In genomic region chr3:72100626-72101187, GRCh38 we compare ENCODE assay signal across 8 cellular contexts.
DNase-seq lines count a peak whose midpoint lies in the region; ATAC-seq and TF ChIP-seq lines count a peak whose summit lies in the region.

No MANE protein-coding gene starts in this region.

- TF ChIP-seq CTCF in PC-3 (conservative IDR thresholded peaks at IDR 0.05; ENCODE audit: low read depth, low read length), result no peak

- POLR2A ChIA-PET in PC-3 (lab: Charles Lee; ENCODE audit: unreplicated experiment), result no interaction called here

- BruUV-seq in PC-3 (replicated peaks; lab: Mats Ljungman, UMichigan), result no TSS peak

- H3K9me3 ChIP-seq in PC-3 (ENCODE audit: low read length) (no peaks in the 10 kb centered on the region), neuron (ENCODE audit: low read length) (no peaks in the 10 kb centered on the region)

- CTCF ChIA-PET in PC-3 (lab: Charles Lee), result no interaction called here

- intact Hi-C loops in PC-3 (cut with micrococcal nuclease), result no loop called here
- intact Hi-C loops in activated T-helper 2 cell treated with anti-CD3 and anti-CD28 coated beads, Interferon-gamma antibody, Interleukin-2, Interleukin-4, amounts not matched to agents 10 μg/mL and 5 μg/mL and 100 μg/mL, durations not matched to agents 14 hours and 24 hours and 36 hours (cut with micrococcal nuclease), result loop anchor here (5.0 kb wide), 2 partner anchors 37 to 118 kb away; no protein-coding TSS in a partner anchor

- H3K27me3 Mint-ChIP-seq in activated T-helper 2 cell treated with anti-CD3 and anti-CD28 coated beads, Interferon-gamma antibody, Interleukin-2, Interleukin-4, amounts not matched to agents 10 μg/mL and 5 μg/mL and 100 μg/mL, durations not matched to agents 14 hours and 24 hours and 36 hours (ENCODE audit: low read depth), result peaks cover 14% of the 10 kb centered on the region
- peaks cover 15% of the 10 kb centered on the region for H3K27me3 Mint-ChIP-seq in stimulated activated naive CD8-positive, alpha-beta T cell treated with anti-CD3 and anti-CD28 coated beads, Interleukin-15, amount 100 ng/mL, for 72 hours

- no peaks in the 10 kb centered on the region for H3K79me2 ChIP-seq in PC-3 (ENCODE audit: low read length)

- peaks cover 58% of the 10 kb centered on the region for H3K27me3 ChIP-seq in PC-3 (ENCODE audit: low read length)
- H3K27me3 ChIP-seq in neuron (ENCODE audit: insufficient read depth, low read length), result peaks cover 40% of the 10 kb centered on the region

- ATAC-seq in HG03354 (IDR thresholded peaks at IDR 0.05; ENCODE audit: poor library complexity, severe bottlenecking, unreplicated experiment) (peak; percentile 65), PC-3 (no peak)
- peak; percentile 93 for ATAC-seq in stimulated activated naive CD8-positive, alpha-beta T cell treated with anti-CD3 and anti-CD28 coated beads, Interleukin-15, amount 100 ng/mL, for 72 hours

- peak overlapping the region; percentile 77 for H3K27ac Mint-ChIP-seq in activated T-helper 2 cell treated with anti-CD3 and anti-CD28 coated beads, Interferon-gamma antibody, Interleukin-2, Interleukin-4, amounts not matched to agents 10 μg/mL and 5 μg/mL and 100 μg/mL, durations not matched to agents 14 hours and 24 hours and 36 hours
- peak overlapping the region; percentile 95 to 96 for H3K27ac Mint-ChIP-seq in stimulated activated naive CD8-positive, alpha-beta T cell treated with anti-CD3 and anti-CD28 coated beads, Interleukin-15, amount 100 ng/mL, for 72 hours

- no peaks in the 10 kb centered on the region for H3K36me3 Mint-ChIP-seq in activated T-helper 2 cell treated with anti-CD3 and anti-CD28 coated beads, Interferon-gamma antibody, Interleukin-2, Interleukin-4, amounts not matched to agents 10 μg/mL and 5 μg/mL and 100 μg/mL, durations not matched to agents 14 hours and 24 hours and 36 hours (ENCODE audit: low read depth)

- peak; percentile 11 to 86 (median 73) for DNase-seq in C1 segment of cervical spinal cord (lab: John Stamatoyannopoulos, UW)
- DNase-seq in PC-3, result peak; percentile 6
- peak; percentile 87 for DNase-seq in activated T-helper 2 cell treated with anti-CD3 and anti-CD28 coated beads, Interferon-gamma antibody, Interleukin-2, Interleukin-4, amounts not matched to agents 10 μg/mL and 5 μg/mL and 100 μg/mL, durations not matched to agents 14 hours and 24 hours and 36 hours (ENCODE audit: low spot score)
- peak; percentile 50 for DNase-seq in foreskin melanocyte
- DNase-seq in stimulated activated naive CD8-positive, alpha-beta T cell treated with anti-CD3 and anti-CD28 coated beads, Interleukin-15, amount 100 ng/mL, for 72 hours, result peak; percentile 85 to 95

- H3K9ac ChIP-seq in PC-3 (ENCODE audit: low read length), result no peak overlapping the region

- peaks cover 25% of the 10 kb centered on the region for H3K4me1 Mint-ChIP-seq in activated T-helper 2 cell treated with anti-CD3 and anti-CD28 coated beads, Interferon-gamma antibody, Interleukin-2, Interleukin-4, amounts not matched to agents 10 μg/mL and 5 μg/mL and 100 μg/mL, durations not matched to agents 14 hours and 24 hours and 36 hours (ENCODE audit: low read depth)
- H3K4me1 Mint-ChIP-seq in stimulated activated naive CD8-positive, alpha-beta T cell treated with anti-CD3 and anti-CD28 coated beads, Interleukin-15, amount 100 ng/mL, for 72 hours, result peaks cover 48% of the 10 kb centered on the region

- H3K4me3 ChIP-seq in PC-3 (ENCODE audit: low read length) (peak overlapping the region; percentile 32; the same call in 1 of the 2 replicates), neuron (ENCODE audit: low read length) (peak overlapping the region; percentile 8)

- H3K4me1 ChIP-seq in PC-3 (ENCODE audit: insufficient read depth, low read length) (no peaks in the 10 kb centered on the region), neuron (ENCODE audit: insufficient read depth, low read length) (peaks cover 10% of the 10 kb centered on the region)

- no peaks in the 10 kb centered on the region for H3F3A ChIP-seq in PC-3 (ENCODE audit: low read length, unreplicated experiment)

- peak overlapping the region; percentile 50 for H3K4me2 ChIP-seq in PC-3 (ENCODE audit: low read length)

- H3K27ac ChIP-seq in PC-3 (ENCODE audit: low read length), result no peak overlapping the region

- H4K20me1 ChIP-seq in PC-3 (ENCODE audit: low read length), result no peaks in the 10 kb centered on the region

- H3K9me2 ChIP-seq in PC-3 (replicated peaks; ENCODE audit: low read length), result no peaks in the 10 kb centered on the region

- H2AFZ ChIP-seq in PC-3 (ENCODE audit: low read length) (peak overlapping the region; percentile 31; the same call in 1 of the 2 replicates), neuron (ENCODE audit: low read depth, low read length) (peak overlapping the region; percentile 74)

- H3K9me3 Mint-ChIP-seq in activated T-helper 2 cell treated with anti-CD3 and anti-CD28 coated beads, Interferon-gamma antibody, Interleukin-2, Interleukin-4, amounts not matched to agents 10 μg/mL and 5 μg/mL and 100 μg/mL, durations not matched to agents 14 hours and 24 hours and 36 hours, result no peaks in the 10 kb centered on the region
- H3K9me3 Mint-ChIP-seq in stimulated activated naive CD8-positive, alpha-beta T cell treated with anti-CD3 and anti-CD28 coated beads, Interleukin-15, amount 100 ng/mL, for 72 hours, result no peaks in the 10 kb centered on the region

- peak overlapping the region; percentile 76 for H3K4me3 Mint-ChIP-seq in activated T-helper 2 cell treated with anti-CD3 and anti-CD28 coated beads, Interferon-gamma antibody, Interleukin-2, Interleukin-4, amounts not matched to agents 10 μg/mL and 5 μg/mL and 100 μg/mL, durations not matched to agents 14 hours and 24 hours and 36 hours (ENCODE audit: low read depth)
- H3K4me3 Mint-ChIP-seq in stimulated activated naive CD8-positive, alpha-beta T cell treated with anti-CD3 and anti-CD28 coated beads, Interleukin-15, amount 100 ng/mL, for 72 hours, result peak overlapping the region; percentile 86 to 89

- peak; percentile 60 for TF ChIP-seq POLR2A in GM19193 (IDR thresholded peaks at IDR 0.05; ENCODE audit: extremely low read depth, insufficient read depth, insufficient read length)

- no peaks in the 10 kb centered on the region for H3K36me3 ChIP-seq in PC-3 (ENCODE audit: low read depth, low read length)
- no peaks in the 10 kb centered on the region for H3K36me3 ChIP-seq in neuron (ENCODE audit: insufficient read depth, low read length)

Comparison
In these comparisons a context has a peak if more than half of its experiments do, and no peak if none do; other contexts are left out.
1. DNase-seq: peak in every context shown above with its lines; median percentile 90 in stimulated activated naive CD8-positive, alpha-beta T cell treated with anti-CD3 and anti-CD28 coated beads, Interleukin-15, amount 100 ng/mL, for 72 hours; 87 in activated T-helper 2 cell treated with anti-CD3 and anti-CD28 coated beads, Interferon-gamma antibody, Interleukin-2, Interleukin-4, amounts not matched to agents 10 μg/mL and 5 μg/mL and 100 μg/mL, durations not matched to agents 14 hours and 24 hours and 36 hours; 73 in C1 segment of cervical spinal cord; 50 in foreskin melanocyte; 6 in PC-3.